8 cellular contexts compared by ENCODE assay signal in genomic region chr2:190717764-190718651, GRCh38.
DNase-seq lines count a peak whose midpoint lies in the region; ATAC-seq and TF ChIP-seq lines count a peak whose summit lies in the region.
"Had no signal": no experiment of that assay in that cellular context is flagged by ENCODE, and none has a peak within 500 bp of the region (broad histone marks: within the 10 kb centered on the region; RNA-seq: fewer than 3 reads in every experiment).

No MANE protein-coding gene starts in this region.

- H3K9me3 Mint-ChIP-seq in mesothelial cell of epicardium = peaks cover 7% of the 10 kb centered on the region

- H3K36me3 Mint-ChIP-seq in T-helper 17 cell (ENCODE audit: low read depth) (peaks cover 2% of the 10 kb centered on the region), mesothelial cell of epicardium (peaks cover 3% of the 10 kb centered on the region)

- H3K9me3 ChIP-seq in T-helper 17 cell (ENCODE audit: control insufficient read depth, low read length, poor library complexity, severe bottlenecking) = no peaks in the 10 kb centered on the region

- TF ChIP-seq CTCF in mesothelial cell of epicardium (IDR thresholded peaks at IDR 0.05; ENCODE audit: unreplicated experiment) (no peak), GM13976 (IDR thresholded peaks at IDR 0.05; ENCODE audit: borderline replicate concordance, control extremely low read depth, extremely low read depth, insufficient read depth, missing control alignments) (no peak)

- H3K4me3 Mint-ChIP-seq in T-helper 17 cell = peak overlapping the region; percentile 53
- H3K4me3 Mint-ChIP-seq in mesothelial cell of epicardium = no peak overlapping the region

- ATAC-seq in T-helper 17 cell = no peak

- DNase-seq in DMS53 (lab: John Stamatoyannopoulos, UW) = peak; percentile 88
- peak; percentile 74 for DNase-seq in NCI-H1092 (lab: John Stamatoyannopoulos, UW)
- DNase-seq in T-helper 17 cell = no peak
- DNase-seq in mesothelial cell of epicardium (ENCODE audit: low spot score in 2 of 2, unreplicated experiment in 2 of 2) = no peak
- no peak for DNase-seq in GM13976 (ENCODE audit: low spot score)
- DNase-seq in SIG-M5 treated with dmso at 0.1 percent for 504 hours (lab: John Stamatoyannopoulos, UW; ENCODE audit: unreplicated experiment) = no peak
- no peak for DNase-seq in ecto neural progenitor cell (ENCODE audit: low spot score)
- DNase-seq: NCI-H82 had no signal

- in situ Hi-C loops in GM13976 (cut with MboI; ENCODE audit: low sequenced_read_pairs, unreplicated experiment) = no loop called here

- H3K4me1 Mint-ChIP-seq in T-helper 17 cell (peaks cover 24% of the 10 kb centered on the region), mesothelial cell of epicardium (peaks cover 19% of the 10 kb centered on the region)

- H3K27ac Mint-ChIP-seq in T-helper 17 cell (peak overlapping the region; percentile 60), mesothelial cell of epicardium (peak overlapping the region; percentile 45)

- H3K27me3 Mint-ChIP-seq in T-helper 17 cell (peaks cover 23% of the 10 kb centered on the region), mesothelial cell of epicardium (ENCODE audit: low read depth) (no peaks in the 10 kb centered on the region)

Comparison
In these comparisons a context has a peak if more than half of its experiments do, and no peak if none do; other contexts are left out.
1. DNase-seq: peak in DMS53 (single experiment) and NCI-H1092 (single experiment); none in T-helper 17 cell (0 of 3), mesothelial cell of epicardium (0 of 2), GM13976 (single experiment), SIG-M5 treated with dmso at 0.1 percent for 504 hours (single experiment) and ecto neural progenitor cell (single experiment).